In genomic region chr5:159489779-159490178, GRCh38 we compare ENCODE assay signal across 27 cellular contexts.
A peak's percentile ranks its signal among the peaks of the same experiment; 100 is the strongest.
DNase-seq lines count a peak whose midpoint lies in the region; ATAC-seq and TF ChIP-seq lines count a peak whose summit lies in the region.
"Had no signal": no experiment of that assay in that cellular context is flagged by ENCODE, and none has a peak within 500 bp of the region (broad histone marks: within the 10 kb centered on the region; RNA-seq: fewer than 3 reads in every experiment).

No MANE protein-coding gene starts in this region.

- H4K20me1 ChIP-seq in HCT116 (ENCODE audit: insufficient read depth) = no peaks in the 10 kb centered on the region

- H3K9ac ChIP-seq in HCT116 (ENCODE audit: low read length) = no peak overlapping the region

- H3K4me3 Mint-ChIP-seq in stimulated activated naive B cell treated with anti-CD40 and anti-IgM and Interleukin-4, amounts not matched to agents 10 μg/mL and 1 μg/mL and 100 μg/mL, for 72 hours = no peak overlapping the region
- H3K4me3 Mint-ChIP-seq: activated CD4-positive, alpha-beta memory T cell treated with anti-CD3 and anti-CD28 coated beads, Interleukin-2, amount 10 ng/mL, durations not matched to agents 7 days and 5 days; nephron progenitor cell had no signal

- H3K27me3 ChIP-seq in HCT116 (ENCODE audit: insufficient read depth, low read length) (no peaks in the 10 kb centered on the region), Peyer's patch (no peaks in the 10 kb centered on the region)
- H3K27me3 ChIP-seq: transverse colon had no signal

- no peaks in the 10 kb centered on the region for H3K9me3 ChIP-seq in HCT116 (ENCODE audit: control insufficient read depth in 1 of 2, insufficient read depth in 1 of 2, low read depth in 1 of 2, low read length in 2 of 2)
- no peaks in the 10 kb centered on the region for H3K9me3 ChIP-seq in Peyer's patch
- H3K9me3 ChIP-seq: transverse colon had no signal

- H2AFZ ChIP-seq in HCT116 (ENCODE audit: low read depth, low read length, poor library complexity, severe bottlenecking) = no peak overlapping the region

- peaks cover 0 to 7% of the 10 kb centered on the region in 2 donors for H3K27me3 Mint-ChIP-seq in stimulated activated naive B cell treated with anti-CD40 and anti-IgM and Interleukin-4, amounts not matched to agents 10 μg/mL and 1 μg/mL and 100 μg/mL, for 72 hours

- H3K79me2 ChIP-seq in HCT116 (ENCODE audit: insufficient read depth, low read length) = no peaks in the 10 kb centered on the region

- DNase-seq in HCT116 (ENCODE audit: low read depth, low spot score) = no peak
- DNase-seq in NAMALWA (ENCODE audit: low spot score) = peak; percentile 28
- DNase-seq in stimulated activated naive B cell treated with anti-CD40 and anti-IgM and Interleukin-4, amounts not matched to agents 10 μg/mL and 1 μg/mL and 100 μg/mL, for 72 hours = no peak
- no peak for DNase-seq in Peyer's patch
- no peak for DNase-seq in activated effector memory CD4-positive, alpha-beta T cell treated with Interleukin-2 at 50 U/mL for 16 hours
- DNase-seq in head of caudate nucleus = no peak
- DNase-seq: activated CD4-positive, alpha-beta memory T cell treated with anti-CD3 and anti-CD28 coated beads, Interleukin-2, amount 10 ng/mL, durations not matched to agents 7 days and 5 days; activated CD4-positive, alpha-beta T cell treated with anti-CD3 and anti-CD28 coated beads for 1 hour; activated CD8-positive, alpha-beta memory T cell treated with anti-CD3 and anti-CD28 coated beads, Interleukin-2, amount 50 U/mL, for 4 hours; activated naive CD4-positive, alpha-beta T cell treated with Interleukin-2 at 50 U/mL for 16 hours; caudate nucleus; COR-L47; cortex of kidney; effector memory CD4-positive, alpha-beta T cell; GOT3; IMR-90; left colon; NCI-H1048; NCI-H187; nephron progenitor cell; NK-92 treated with Interleukin-12 subunit alpha and Interleukin-12 subunit beta, amount 100 ng/mL, for 24 hours; PC-3; stimulated activated CD4-positive, alpha-beta T cell treated with anti-CD3 and anti-CD28 coated beads, Interleukin-4, amount 100 ng/mL, for 24 hours; T-helper 2 cell; transverse colon had no signal

- H3K4me3 ChIP-seq in HCT116 (replicated peaks in 1 of 2; ENCODE audit: low read depth in 1 of 2, low read length in 2 of 2) (no peak overlapping the region), Peyer's patch (no peak overlapping the region)
- H3K4me3 ChIP-seq: transverse colon had no signal

- POLR2A ChIA-PET in HCT116 (lab: Charles Lee) = no interaction called here

- no peaks in the 10 kb centered on the region for H3K9me2 ChIP-seq in HCT116 (ENCODE audit: insufficient read depth)

- intact Hi-C loops in HCT116 (cut with micrococcal nuclease) (no loop called here), head of caudate nucleus (cut with DNase I) (no loop called here)

- no peak overlapping the region for H3K4me2 ChIP-seq in HCT116 (ENCODE audit: low read length)

- no peak for TF ChIP-seq CTCF in HCT116 (IDR thresholded peaks at IDR 0.05 in 2 of 3, conservative IDR thresholded peaks at IDR 0.05 in 1 of 3; ENCODE audit: borderline replicate concordance in 1 of 3, insufficient read depth in 1 of 3, low read depth in 2 of 3, low read length in 2 of 3)
- TF ChIP-seq CTCF in Peyer's patch (IDR thresholded peaks at IDR 0.05) = no peak

- no peak for TF ChIP-seq RAD21 in HCT116 (IDR thresholded peaks at IDR 0.05; ENCODE audit: low read depth)

- RAD21 ChIA-PET in HCT116 (lab: Charles Lee; ENCODE audit: low non-redundant PET in 1 of 2, low total read pairs in 2 of 2, uncharacterized antibody in 2 of 2, unreplicated experiment in 2 of 2) = no interaction called here

- no TSS peak for BruUV-seq in HCT116 (replicated peaks; lab: Mats Ljungman, UMichigan)

- H3K36me3 Mint-ChIP-seq in stimulated activated naive B cell treated with anti-CD40 and anti-IgM and Interleukin-4, amounts not matched to agents 10 μg/mL and 1 μg/mL and 100 μg/mL, for 72 hours = no peaks in the 10 kb centered on the region

- no peaks in the 10 kb centered on the region for H3K4me1 ChIP-seq in HCT116 (ENCODE audit: control insufficient read depth in 1 of 2, insufficient read depth in 2 of 2, low read length in 2 of 2)
- H3K4me1 ChIP-seq in Peyer's patch = no peaks in the 10 kb centered on the region
- H3K4me1 ChIP-seq: transverse colon had no signal

- no peaks in the 10 kb centered on the region for H3K4me1 Mint-ChIP-seq in stimulated activated naive B cell treated with anti-CD40 and anti-IgM and Interleukin-4, amounts not matched to agents 10 μg/mL and 1 μg/mL and 100 μg/mL, for 72 hours
- H3K4me1 Mint-ChIP-seq: activated CD4-positive, alpha-beta memory T cell treated with anti-CD3 and anti-CD28 coated beads, Interleukin-2, amount 10 ng/mL, durations not matched to agents 7 days and 5 days; nephron progenitor cell had no signal

- TF ChIP-seq POLR2A in HCT116 (IDR thresholded peaks at IDR 0.05; ENCODE audit: borderline replicate concordance, extremely low read depth, insufficient read depth, insufficient read length) (no peak), Peyer's patch (IDR thresholded peaks at IDR 0.05) (no peak)

- H3K36me3 ChIP-seq in HCT116 (ENCODE audit: control insufficient read depth in 1 of 2, insufficient read depth in 2 of 2, low read length in 2 of 2) (no peaks in the 10 kb centered on the region), Peyer's patch (no peaks in the 10 kb centered on the region)
- H3K36me3 ChIP-seq: transverse colon had no signal

- peaks cover 0 to 2% of the 10 kb centered on the region in 2 donors for H3K9me3 Mint-ChIP-seq in stimulated activated naive B cell treated with anti-CD40 and anti-IgM and Interleukin-4, amounts not matched to agents 10 μg/mL and 1 μg/mL and 100 μg/mL, for 72 hours
- H3K9me3 Mint-ChIP-seq: activated CD4-positive, alpha-beta memory T cell treated with anti-CD3 and anti-CD28 coated beads, Interleukin-2, amount 10 ng/mL, durations not matched to agents 7 days and 5 days; nephron progenitor cell had no signal

- ATAC-seq in GM18858 (IDR thresholded peaks at IDR 0.05; ENCODE audit: unreplicated experiment) (peak; percentile 58), HCT116 (peak; percentile 50; the same call in 1 of the 2 replicates)
- ATAC-seq in stimulated activated naive B cell treated with anti-CD40 and anti-IgM and Interleukin-4, amounts not matched to agents 10 μg/mL and 1 μg/mL and 100 μg/mL, for 72 hours (replicated peaks) = peak; percentile 51 to 74
- ATAC-seq: left colon, PC-3 had no signal

- no peak overlapping the region for H3K27ac ChIP-seq in HCT116 (ENCODE audit: low read depth, low read length)
- H3K27ac ChIP-seq in Peyer's patch = no peak overlapping the region
- H3K27ac ChIP-seq: C4-2B, transverse colon had no signal

- no peak overlapping the region for H3K27ac Mint-ChIP-seq in stimulated activated naive B cell treated with anti-CD40 and anti-IgM and Interleukin-4, amounts not matched to agents 10 μg/mL and 1 μg/mL and 100 μg/mL, for 72 hours
- H3K27ac Mint-ChIP-seq: activated CD4-positive, alpha-beta memory T cell treated with anti-CD3 and anti-CD28 coated beads, Interleukin-2, amount 10 ng/mL, durations not matched to agents 7 days and 5 days; nephron progenitor cell had no signal

- CTCF ChIA-PET in HCT116 (lab: Charles Lee) = no interaction called here

TF ChIP-seq in HCT116, 20 proteins besides CTCF, POLR2A, EP300 and RAD21:
- TF ChIP-seq MAX (IDR thresholded peaks at IDR 0.05) (no peak), SP1 (IDR thresholded peaks at IDR 0.05; ENCODE audit: low read depth) (no peak), ELF1 (IDR thresholded peaks at IDR 0.05; ENCODE audit: borderline replicate concordance, low read depth) (no peak), FOSL1 (IDR thresholded peaks at IDR 0.05; ENCODE audit: low read depth) (no peak), ZFX (IDR thresholded peaks at IDR 0.05) (no peak), CEBPB (IDR thresholded peaks at IDR 0.05; ENCODE audit: low read depth) (no peak), SRF (IDR thresholded peaks at IDR 0.05; ENCODE audit: low read depth) (no peak), REST (IDR thresholded peaks at IDR 0.05; ENCODE audit: low read depth) (no peak), TCF7L2 (IDR thresholded peaks at IDR 0.05; ENCODE audit: borderline replicate concordance, extremely low read depth, insufficient read depth, insufficient read length) (no peak), ATF3 (IDR thresholded peaks at IDR 0.05) (no peak), EGR1 (IDR thresholded peaks at IDR 0.05; ENCODE audit: low read depth) (no peak), EZH2phosphoT487 (IDR thresholded peaks at IDR 0.05; ENCODE audit: borderline replicate concordance) (no peak), JUND (IDR thresholded peaks at IDR 0.05) (no peak)
